18 cellular contexts compared by ENCODE assay signal in the genomic region with DNA sequence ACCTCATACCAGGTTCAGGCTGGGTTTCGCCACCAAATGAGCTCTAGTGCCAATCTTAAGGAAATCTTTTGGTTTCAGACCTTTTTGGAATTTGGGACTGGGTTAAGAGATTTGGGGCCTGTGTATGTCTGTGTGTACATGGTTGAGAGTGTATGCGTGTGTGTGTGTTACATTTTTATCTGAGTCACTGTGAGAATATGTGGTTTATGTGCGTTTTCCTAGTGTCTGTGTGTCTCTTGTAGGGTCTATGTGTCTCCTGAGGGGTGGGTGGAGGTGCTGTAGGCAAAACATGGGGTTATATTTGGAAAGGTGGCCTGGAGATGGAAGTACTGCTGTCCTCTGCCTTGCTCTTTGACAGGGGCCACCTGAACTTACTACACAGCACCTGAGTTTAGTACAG. TPM values are rescaled to one million over a fixed set of nuclear protein-coding genes. Genes with fewer than 3 reads are reported as not detected.
DNase-seq lines count a peak whose midpoint lies in the region; ATAC-seq, FAIRE-seq and TF ChIP-seq lines count a peak whose summit lies in the region.
"Had no signal": no experiment of that assay in that cellular context is flagged by ENCODE, and none has a peak within 500 bp of the region (broad histone marks: within the 10 kb centered on the region; RNA-seq: fewer than 3 reads in every experiment).

No MANE protein-coding gene starts in this region.

- ATAC-seq in HepG2 (no peak), right lobe of liver (no peak)

- H4K20me1 ChIP-seq in HepG2 (ENCODE audit: insufficient read depth, low read length) = no peaks in the 10 kb centered on the region

- H3K4me1 ChIP-seq in HepG2 (ENCODE audit: insufficient read depth, low read length) (peaks cover 15% of the 10 kb centered on the region; the same call in 1 of the 2 replicates), right lobe of liver (peaks cover 0 to 14% (median 6%) of the 10 kb centered on the region in 4 donors)
- H3K4me1 ChIP-seq: Caco-2 had no signal

- FAIRE-seq in HepG2 (lab: Jason Lieb, UNC) = no peak
- peak; percentile 23 for FAIRE-seq in HTR-8/SVneo (lab: Jason Lieb, UNC)
- FAIRE-seq in D721Med (lab: Jason Lieb, UNC) = no peak
- FAIRE-seq: A204.1, G401.6 had no signal

- H3K79me2 ChIP-seq in HepG2 (ENCODE audit: insufficient read depth, low read length) = no peaks in the 10 kb centered on the region

- no peak overlapping the region for H3K4me2 ChIP-seq in HepG2 (ENCODE audit: low read depth, low read length)

- BruUV-seq in HepG2 (replicated peaks; lab: Mats Ljungman, UMichigan) = TSS peak; percentile 21

- H3K27me3 ChIP-seq in HepG2 (ENCODE audit: control insufficient read depth in 1 of 2, insufficient read depth in 2 of 2, low read length in 2 of 2) = no peaks in the 10 kb centered on the region
- H3K27me3 ChIP-seq in right lobe of liver = no peaks in the 10 kb centered on the region

- H3K9ac ChIP-seq in HepG2 (ENCODE audit: insufficient read depth, low read depth, low read length) = no peak overlapping the region

- peaks cover 60 to 95% of the 10 kb centered on the region in 2 experiments for H3K36me3 ChIP-seq in HepG2 (replicated peaks in 1 of 2; ENCODE audit: control insufficient read depth in 1 of 2, insufficient read depth in 2 of 2, low read length in 2 of 2)
- peaks cover 0 to 73% (median 31%) of the 10 kb centered on the region in 4 donors for H3K36me3 ChIP-seq in right lobe of liver

- H3K9me3 ChIP-seq in HepG2 (ENCODE audit: low read length) (no peaks in the 10 kb centered on the region), right lobe of liver (no peaks in the 10 kb centered on the region)
- H3K9me3 ChIP-seq: Caco-2 had no signal

- 100% methylated on average over 3 of the region's 3 CpGs for WGBS in HepG2 (ENCODE audit: low lambda C conversion rate)
- WGBS in right lobe of liver (ENCODE audit: insufficient coverage, low coverage, low lambda C conversion rate, missing lambda C conversion rate) = 68% methylated on average over 2 of the region's 3 CpGs

- DNase-seq in HepG2 (ENCODE audit: low spot score) (no peak), right lobe of liver (no peak), HTR-8/SVneo (ENCODE audit: insufficient read length, low spot score) (no peak), fibroblast of the aortic adventitia (ENCODE audit: low read depth) (peak; percentile 16), D721Med (ENCODE audit: insufficient read length, low spot score) (no peak), EL (no peak)
- DNase-seq in stimulated activated CD4-positive, alpha-beta T cell treated with anti-CD3 and anti-CD28 coated beads, Interleukin-15, amount 100 ng/mL, for 24 hours = no peak
- DNase-seq: Caco-2; CD8-positive, alpha-beta memory T cell; DMS53; KG1 had no signal

- intact Hi-C loops in HepG2 (cut with micrococcal nuclease; ENCODE audit: unreplicated experiment) (no loop called here), right lobe of liver (cut with DNase I) (loop anchor here in 1 of 2 donors (10.0 kb wide), 1 partner anchor 354 kb away; a partner anchor contains a TSS)

- no peak for TF ChIP-seq CTCF in HepG2 (CRISPR knock-in tag; IDR thresholded peaks at IDR 0.05)
- no peak for TF ChIP-seq CTCF in right lobe of liver (IDR thresholded peaks at IDR 0.05)
- no peak for TF ChIP-seq CTCF in fibroblast of the aortic adventitia (IDR thresholded peaks at IDR 0.05; ENCODE audit: insufficient read depth, low read length)
- TF ChIP-seq CTCF in D721Med (IDR thresholded peaks at IDR 0.05; ENCODE audit: insufficient read depth, missing control alignments) = no peak

- no peak overlapping the region for H3K27ac ChIP-seq in HepG2 (ENCODE audit: extremely low read length, insufficient read depth, low read length)
- H3K27ac ChIP-seq in right lobe of liver = no peak overlapping the region
- H3K27ac ChIP-seq: HL-60 had no signal

- TF ChIP-seq EP300 in HepG2 (IDR thresholded peaks at IDR 0.05; ENCODE audit: low read depth in 2 of 2, low read length in 2 of 2) = no peak
- TF ChIP-seq EP300 in HepG2 (CRISPR knock-in tag; IDR thresholded peaks at IDR 0.05; ENCODE audit: borderline replicate concordance) = no peak

- POLR2A ChIA-PET in HepG2 (lab: Yijun Ruan, JAX) = interaction anchor here (4.8 kb wide), 1 partner anchor 19 kb away, joined by 35 read pairs; a partner anchor contains a TSS

- CTCF ChIA-PET in HepG2 (lab: Yijun Ruan, JAX; ENCODE audit: low intra/inter-chr PET ratio, low total read pairs) = no interaction called here

- TF ChIP-seq POLR2A in HepG2 (IDR thresholded peaks at IDR 0.05; ENCODE audit: insufficient read depth in 1 of 2, low read depth in 2 of 2, low read length in 2 of 2) (no peak), right lobe of liver (IDR thresholded peaks at IDR 0.05) (no peak)

- H2AFZ ChIP-seq in HepG2 (ENCODE audit: low read length) = no peak overlapping the region

- no peak for TF ChIP-seq RAD21 in HepG2 (CRISPR knock-in tag; IDR thresholded peaks at IDR 0.05)

- H3K4me3 ChIP-seq in HepG2 (replicated peaks in 1 of 3; ENCODE audit: insufficient read depth in 1 of 3, low read depth in 2 of 3, low read length in 3 of 3) = no peak overlapping the region
- no peak overlapping the region for H3K4me3 ChIP-seq in right lobe of liver
- H3K4me3 ChIP-seq in fibroblast of the aortic adventitia (ENCODE audit: low read depth, low read length) = no peak overlapping the region

- in situ Hi-C loops in HepG2 (cut with HindIII; ENCODE audit: extremely low pct_ligation_motif_present, low pct_unique_long_range_greater_than_20kb) = no loop called here

RNA-seq across cellular contexts. Expression of a gene that starts 17.9 kb away (rescaled TPM):
- 11.1 and 12.9 TPM in 2 replicates for total RNA-seq in HepG2 (2016; rRNA removed; fragmentation: Illumina TruSeq; extraction: Trizol)
- 2.9 and 3.0 TPM in 2 replicates for total RNA-seq in HepG2 (2016; cell fraction: cytosol; rRNA removed; fragmentation: Illumina TruSeq; extraction: Trizol; ENCODE audit: low read depth)
- 11.4 and 12.4 TPM in 2 replicates for total RNA-seq in HepG2 (2016; cell fraction: insoluble cytoplasmic fraction; rRNA removed; fragmentation: Illumina TruSeq; extraction: Trizol)
- total RNA-seq in HepG2 (2016; cell fraction: membrane; rRNA removed; fragmentation: Illumina TruSeq; extraction: Trizol) = 6.7 and 7.4 TPM in 2 replicates
- 6.3 and 8.5 TPM in 2 replicates for total RNA-seq in HepG2 (2016; cell fraction: nucleus; rRNA removed; fragmentation: Illumina TruSeq; extraction: Trizol)
- polyA plus RNA-seq in HepG2 (2011; rRNA removed) = 7.5 and 7.9 TPM in 2 replicates
- polyA plus RNA-seq in HepG2 (2011; cell fraction: cytosol; rRNA removed) = 7.3 TPM in 2 replicates
- 5.4 and 5.7 TPM in 2 replicates for polyA plus RNA-seq in HepG2 (2011; cell fraction: nucleus; rRNA removed)
- 4.9 and 5.2 TPM in 2 replicates for polyA plus RNA-seq in HepG2 (2012)
- polyA plus RNA-seq in HepG2 (2016; cell fraction: cytosol; fragmentation: Illumina TruSeq; extraction: Trizol; ENCODE audit: low read depth) = 2.1 and 2.4 TPM in 2 replicates
- 15.7 and 18.4 TPM in 2 replicates for polyA plus RNA-seq in HepG2 (2016; cell fraction: insoluble cytoplasmic fraction; fragmentation: Illumina TruSeq; extraction: Trizol; ENCODE audit: low read depth)
- 4.8 and 5.4 TPM in 2 replicates for polyA plus RNA-seq in HepG2 (2016; cell fraction: membrane; fragmentation: Illumina TruSeq; extraction: Trizol; ENCODE audit: low read depth)
- polyA plus RNA-seq in HepG2 (2016; cell fraction: nucleus; fragmentation: Illumina TruSeq; extraction: Trizol; ENCODE audit: insufficient read depth, low read depth) = 11.1 and 11.5 TPM in 2 replicates
- 5.8 and 9.3 TPM in 2 replicates for polyA minus RNA-seq in HepG2 (2011; rRNA and poly(A)+ RNA removed; ENCODE audit: low replicate concordance)
- polyA minus RNA-seq in HepG2 (2011; cell fraction: cytosol; rRNA and poly(A)+ RNA removed) = 3.1 and 3.3 TPM in 2 replicates
- polyA minus RNA-seq in HepG2 (2011; cell fraction: nucleus; rRNA and poly(A)+ RNA removed) = 8.5 and 12.4 TPM in 2 replicates
- 10 to 100 TPM in 2 of 6 experiments, 1 to 10 TPM in 4; 6.7 to 12.2 (median 8.8) TPM for total RNA-seq in right lobe of liver
- total RNA-seq in fibroblast of the aortic adventitia (ENCODE audit: low replicate concordance) = 12.7 and 17.8 TPM in 2 replicates

RNA-seq across cellular contexts. Expression of a gene that starts 20.1 kb away (rescaled TPM):
- 27.0 and 34.7 TPM in 2 replicates for total RNA-seq in HepG2 (2016; rRNA removed; fragmentation: Illumina TruSeq; extraction: Trizol)
- 8.0 and 9.3 TPM in 2 replicates for total RNA-seq in HepG2 (2016; cell fraction: cytosol; rRNA removed; fragmentation: Illumina TruSeq; extraction: Trizol; ENCODE audit: low read depth)
- 23.4 and 36.7 TPM in 2 replicates for total RNA-seq in HepG2 (2016; cell fraction: insoluble cytoplasmic fraction; rRNA removed; fragmentation: Illumina TruSeq; extraction: Trizol)
- total RNA-seq in HepG2 (2016; cell fraction: membrane; rRNA removed; fragmentation: Illumina TruSeq; extraction: Trizol) = 19.4 and 20.4 TPM in 2 replicates
- total RNA-seq in HepG2 (2016; cell fraction: nucleus; rRNA removed; fragmentation: Illumina TruSeq; extraction: Trizol) = 29.9 and 31.7 TPM in 2 replicates
- polyA plus RNA-seq in HepG2 (2011; rRNA removed) = 13.4 and 18.2 TPM in 2 replicates
- polyA plus RNA-seq in HepG2 (2011; cell fraction: cytosol; rRNA removed) = 7.6 and 12.7 TPM in 2 replicates
- polyA plus RNA-seq in HepG2 (2011; cell fraction: nucleus; rRNA removed) = 41.8 and 43.1 TPM in 2 replicates
- 21.5 and 22.4 TPM in 2 replicates for polyA plus RNA-seq in HepG2 (2012)
- polyA plus RNA-seq in HepG2 (2016; cell fraction: cytosol; fragmentation: Illumina TruSeq; extraction: Trizol; ENCODE audit: low read depth) = 6.0 and 7.0 TPM in 2 replicates
- polyA plus RNA-seq in HepG2 (2016; cell fraction: insoluble cytoplasmic fraction; fragmentation: Illumina TruSeq; extraction: Trizol; ENCODE audit: low read depth) = 27.7 and 38.7 TPM in 2 replicates
- 13.6 and 14.7 TPM in 2 replicates for polyA plus RNA-seq in HepG2 (2016; cell fraction: membrane; fragmentation: Illumina TruSeq; extraction: Trizol; ENCODE audit: low read depth)
- 64.2 and 66.0 TPM in 2 replicates for polyA plus RNA-seq in HepG2 (2016; cell fraction: nucleus; fragmentation: Illumina TruSeq; extraction: Trizol; ENCODE audit: insufficient read depth, low read depth)
- 56.3 TPM in 1 of 2 replicates, not detected in the other for polyA minus RNA-seq in HepG2 (2011; rRNA and poly(A)+ RNA removed; ENCODE audit: low replicate concordance)
- 14.7 and 17.2 TPM in 2 replicates for polyA minus RNA-seq in HepG2 (2011; cell fraction: cytosol; rRNA and poly(A)+ RNA removed)
- 16.5 and 21.5 TPM in 2 replicates for polyA minus RNA-seq in HepG2 (2011; cell fraction: nucleus; rRNA and poly(A)+ RNA removed)
- total RNA-seq in right lobe of liver = 10 to 100 TPM in 5 of 6 experiments, 1 to 10 TPM in 1; 9.8 to 20.5 (median 19.0) TPM
- total RNA-seq in fibroblast of the aortic adventitia (ENCODE audit: low replicate concordance) = 0.09 TPM in 1 of 2 replicates, not detected in the other
- total RNA-seq: CD8-positive, alpha-beta memory T cell; Daoy; H4 had no signal
- polyA plus RNA-seq: BJ; CD8-positive, alpha-beta memory T cell; IgD-negative memory B cell had no signal

RNA-seq across cellular contexts. Expression of a gene that starts 40.6 kb away (rescaled TPM):
- total RNA-seq in HepG2 (2016; rRNA removed; fragmentation: Illumina TruSeq; extraction: Trizol) (0.18 and 0.22 TPM in 2 replicates), right lobe of liver (10 to 100 TPM in 2 of 6 experiments, 1 to 10 TPM in 4; 1.6 to 19.2 (median 4.1) TPM), fibroblast of the aortic adventitia (ENCODE audit: low replicate concordance) (0.33 TPM in 1 of 2 replicates, not detected in the other)
- 0.18 and 0.30 TPM in 2 replicates for total RNA-seq in HepG2 (2016; cell fraction: cytosol; rRNA removed; fragmentation: Illumina TruSeq; extraction: Trizol; ENCODE audit: low read depth)
- 0.19 and 0.21 TPM in 2 replicates for total RNA-seq in HepG2 (2016; cell fraction: insoluble cytoplasmic fraction; rRNA removed; fragmentation: Illumina TruSeq; extraction: Trizol)
- total RNA-seq in HepG2 (2016; cell fraction: membrane; rRNA removed; fragmentation: Illumina TruSeq; extraction: Trizol) = 0.15 and 0.31 TPM in 2 replicates
- not detected in 2 replicates for total RNA-seq in HepG2 (2016; cell fraction: nucleus; rRNA removed; fragmentation: Illumina TruSeq; extraction: Trizol)
- polyA plus RNA-seq in HepG2 (2011; rRNA removed) = 0.09 and 0.11 TPM in 2 replicates
- 0.05 and 0.09 TPM in 2 replicates for polyA plus RNA-seq in HepG2 (2011; cell fraction: cytosol; rRNA removed)
- not detected in 2 replicates for polyA plus RNA-seq in HepG2 (2011; cell fraction: nucleus; rRNA removed)
- 0.07 TPM in 1 of 2 replicates, not detected in the other for polyA plus RNA-seq in HepG2 (2012)
- polyA plus RNA-seq in HepG2 (2016; cell fraction: cytosol; fragmentation: Illumina TruSeq; extraction: Trizol; ENCODE audit: low read depth) = 0.18 and 0.25 TPM in 2 replicates
- 0.20 and 0.21 TPM in 2 replicates for polyA plus RNA-seq in HepG2 (2016; cell fraction: insoluble cytoplasmic fraction; fragmentation: Illumina TruSeq; extraction: Trizol; ENCODE audit: low read depth)
- 0.14 and 0.29 TPM in 2 replicates for polyA plus RNA-seq in HepG2 (2016; cell fraction: membrane; fragmentation: Illumina TruSeq; extraction: Trizol; ENCODE audit: low read depth)
- 0.37 TPM in 1 of 2 replicates, not detected in the other for polyA plus RNA-seq in HepG2 (2016; cell fraction: nucleus; fragmentation: Illumina TruSeq; extraction: Trizol; ENCODE audit: insufficient read depth, low read depth)
- 0.46 and 6.9 TPM in 2 replicates for polyA minus RNA-seq in HepG2 (2011; rRNA and poly(A)+ RNA removed; ENCODE audit: low replicate concordance)
- polyA minus RNA-seq in HepG2 (2011; cell fraction: cytosol; rRNA and poly(A)+ RNA removed) = not detected in 2 replicates
- polyA minus RNA-seq in HepG2 (2011; cell fraction: nucleus; rRNA and poly(A)+ RNA removed) = not detected in 2 replicates
